In the genomic region with DNA sequence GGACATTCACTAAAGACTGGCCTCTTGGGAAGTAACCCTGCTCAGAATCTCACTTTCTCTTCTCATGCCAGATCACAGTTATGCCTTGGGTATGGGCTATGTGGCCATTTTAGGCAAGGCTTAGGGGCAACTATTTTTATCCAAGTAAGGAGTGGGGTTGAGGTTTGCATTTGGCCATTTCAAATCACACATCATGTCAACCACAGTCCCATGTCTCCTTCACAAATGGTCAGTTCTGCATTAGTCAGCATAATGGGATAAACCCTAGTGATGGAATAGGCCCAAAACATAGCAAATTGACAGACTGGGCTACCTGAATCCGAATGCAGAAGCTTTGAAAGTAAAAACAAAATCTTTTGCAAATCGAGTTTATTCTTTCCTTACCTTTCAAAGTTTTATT, we compare ENCODE assay signal across 1 cellular context.
A peak's percentile ranks its signal among the peaks of the same experiment; 100 is the strongest.
TF ChIP-seq lines count a peak whose summit lies in the region.

No MANE protein-coding gene starts in this region.

TF ChIP-seq in HepG2, 621 proteins besides CTCF, POLR2A, EP300 and RAD21:
- TF ChIP-seq ZNF546 (CRISPR knock-in tag; conservative IDR thresholded peaks at IDR 0.05) (no peak), MAFK (conservative IDR thresholded peaks at IDR 0.05 in 1 of 2, IDR thresholded peaks at IDR 0.05 in 1 of 2; ENCODE audit: low read length in 2 of 2) (peak; percentile 15 to 73; a peak in 3 of 4 replicates), MAFF (IDR thresholded peaks at IDR 0.05; ENCODE audit: low read depth, low read length) (peak; percentile 53)
- TF ChIP-seq, protein P1, sequence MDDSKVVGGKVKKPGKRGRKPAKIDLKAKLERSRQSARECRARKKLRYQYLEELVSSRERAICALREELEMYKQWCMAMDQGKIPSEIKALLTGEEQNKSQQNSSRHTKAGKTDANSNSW (CRISPR knock-in tag; IDR thresholded peaks at IDR 0.05; ENCODE audit: borderline replicate concordance), result no peak
TF ChIP-seq in HepG2: peak in this region for 2.
